ENCODE assay signal across 1 cellular context in genomic region chr14:100586153-100586519, GRCh38.
TF ChIP-seq lines count a peak whose summit lies in the region.

No MANE protein-coding gene starts in this region.

TF ChIP-seq in HepG2, 621 proteins besides CTCF, POLR2A, EP300 and RAD21:
- TF ChIP-seq ZNF740 (CRISPR knock-in tag; IDR thresholded peaks at IDR 0.05) (no peak), ZNF263 (CRISPR knock-in tag; IDR thresholded peaks at IDR 0.05) (peak; percentile 72)
TF ChIP-seq in HepG2: peak in this region for 1.
